ENCODE assay signal across 8 cellular contexts in genomic region chr12:56220611-56221232, GRCh38. TPM values are rescaled to one million over a fixed set of nuclear protein-coding genes. Genes with fewer than 3 reads are reported as not detected.
A peak's percentile ranks its signal among the peaks of the same experiment; 100 is the strongest.
DNase-seq lines count a peak whose midpoint lies in the region; ATAC-seq and TF ChIP-seq lines count a peak whose summit lies in the region.

No MANE protein-coding gene starts in this region.

- H3K36me3 ChIP-seq in neural progenitor cell = no peaks in the 10 kb centered on the region

- no peaks in the 10 kb centered on the region for H3K9me3 ChIP-seq in neural progenitor cell (ENCODE audit: low read depth)

- peak overlapping the region; percentile 98 for H3K4me2 ChIP-seq in neural progenitor cell

- H3K4me3 Mint-ChIP-seq in activated T-cell treated with anti-CD3 and anti-CD28 coated beads, Interleukin-2, amount 50 U/mL, for 24 hours = peak overlapping the region; percentile 93
- peak overlapping the region; percentile 98 for H3K4me3 Mint-ChIP-seq in neural progenitor cell

- H3F3A ChIP-seq in neural progenitor cell (ENCODE audit: low read depth) = peaks cover 36% of the 10 kb centered on the region

- no peak for DNase-seq in activated T-cell treated with anti-CD3 and anti-CD28 coated beads, Interleukin-2, amount 50 U/mL, for 24 hours
- DNase-seq in activated T-cell treated with anti-CD3 and anti-CD28 coated beads, Interleukin-2, amount 50 U/mL, for 48 hours = no peak
- DNase-seq in SKM-1 (lab: John Stamatoyannopoulos, UW; ENCODE audit: unreplicated experiment) = peak; percentile 30
- peak; percentile 61 to 79 for DNase-seq in erythroblast (lab: John Stamatoyannopoulos, UW)
- DNase-seq in neural progenitor cell (ENCODE audit: low spot score) = no peak
- no peak for DNase-seq in GM20000 (ENCODE audit: low spot score)

- peaks cover 12% of the 10 kb centered on the region for H4K20me1 ChIP-seq in neural progenitor cell (ENCODE audit: low read depth)

- peaks cover 69% of the 10 kb centered on the region for H3K79me2 ChIP-seq in neural progenitor cell (ENCODE audit: low read depth)

- TF ChIP-seq CTCF in neural progenitor cell (IDR thresholded peaks at IDR 0.05) (no peak), GM20000 (IDR thresholded peaks at IDR 0.05; ENCODE audit: extremely low read depth, missing control alignments) (no peak)

- no peaks in the 10 kb centered on the region for H3K27me3 Mint-ChIP-seq in activated T-cell treated with anti-CD3 and anti-CD28 coated beads, Interleukin-2, amount 50 U/mL, for 24 hours
- peaks cover 3% of the 10 kb centered on the region for H3K27me3 Mint-ChIP-seq in neural progenitor cell (ENCODE audit: insufficient read depth, low read depth)

- peak overlapping the region; percentile 55 for H2AFZ ChIP-seq in neural progenitor cell (replicated peaks)

- ATAC-seq in GM18867 (IDR thresholded peaks at IDR 0.05; ENCODE audit: unreplicated experiment) (no peak), HG02938 (IDR thresholded peaks at IDR 0.05; ENCODE audit: unreplicated experiment) (no peak)

- H3K9me3 Mint-ChIP-seq in activated T-cell treated with anti-CD3 and anti-CD28 coated beads, Interleukin-2, amount 50 U/mL, for 24 hours = no peaks in the 10 kb centered on the region
- H3K9me3 Mint-ChIP-seq in neural progenitor cell = peaks cover 2% of the 10 kb centered on the region

- H3K27ac Mint-ChIP-seq in activated T-cell treated with anti-CD3 and anti-CD28 coated beads, Interleukin-2, amount 50 U/mL, for 24 hours = peak overlapping the region; percentile 95
- H3K27ac Mint-ChIP-seq in neural progenitor cell = peak overlapping the region; percentile 97

- peak overlapping the region; percentile 71 for H3K9ac ChIP-seq in neural progenitor cell

- H3K4me1 Mint-ChIP-seq in activated T-cell treated with anti-CD3 and anti-CD28 coated beads, Interleukin-2, amount 50 U/mL, for 24 hours (ENCODE audit: low read depth) = peaks cover 45% of the 10 kb centered on the region
- H3K4me1 Mint-ChIP-seq in neural progenitor cell = peaks cover 36% of the 10 kb centered on the region

- H3K27ac ChIP-seq in neural progenitor cell = peak overlapping the region; percentile 94

- peaks cover 22% of the 10 kb centered on the region for H3K4me1 ChIP-seq in neural progenitor cell

- no peak for TF ChIP-seq POLR2A in erythroblast (IDR thresholded peaks at IDR 0.05; ENCODE audit: low read length)

- H3K36me3 Mint-ChIP-seq in activated T-cell treated with anti-CD3 and anti-CD28 coated beads, Interleukin-2, amount 50 U/mL, for 24 hours (ENCODE audit: low read depth) = peaks cover 43% of the 10 kb centered on the region
- H3K36me3 Mint-ChIP-seq in neural progenitor cell = peaks cover 8% of the 10 kb centered on the region

- H3K27me3 ChIP-seq in neural progenitor cell = no peaks in the 10 kb centered on the region

- peak overlapping the region; percentile 96 for H3K4me3 ChIP-seq in neural progenitor cell

RNA-seq across cellular contexts. Expression of gene RNF41, which starts 1.0 kb away (rescaled TPM):
- 52.1 and 68.9 TPM in 2 replicates for total RNA-seq in neural progenitor cell (ENCODE audit: low replicate concordance)

RNA-seq across cellular contexts. Expression of gene NABP2, which starts 3.4 kb away (rescaled TPM):
- 27.9 and 40.9 TPM in 2 replicates for total RNA-seq in neural progenitor cell (ENCODE audit: low replicate concordance)

RNA-seq across cellular contexts. Expression of gene SLC39A5, which starts 9.1 kb away (rescaled TPM):
- total RNA-seq in neural progenitor cell (ENCODE audit: low replicate concordance) = 0.54 and 1.5 TPM in 2 replicates

RNA-seq across cellular contexts. Expression of gene SMARCC2, which starts 31.4 kb away (rescaled TPM):
- 92.3 and 103 TPM in 2 replicates for total RNA-seq in neural progenitor cell (ENCODE audit: low replicate concordance)

RNA-seq across cellular contexts. Expression of gene ANKRD52, which starts 37.5 kb away (rescaled TPM):
- 9.1 and 18.1 TPM in 2 replicates for total RNA-seq in neural progenitor cell (ENCODE audit: low replicate concordance)

Comparison
In these comparisons a context has a peak if more than half of its experiments do, and no peak if none do; other contexts are left out.
1. DNase-seq: peak in SKM-1 (single experiment) and erythroblast (2 of 2); none in activated T-cell treated with anti-CD3 and anti-CD28 coated beads, Interleukin-2, amount 50 U/mL, for 24 hours (single experiment), activated T-cell treated with anti-CD3 and anti-CD28 coated beads, Interleukin-2, amount 50 U/mL, for 48 hours (0 of 2), neural progenitor cell (single experiment) and GM20000 (single experiment).